Comparison of ENCODE assay signal across 9 cellular contexts in genomic region chr21:39373634-39374033, GRCh38. TPM values are rescaled to one million over a fixed set of nuclear protein-coding genes. Genes with fewer than 3 reads are reported as not detected.
A peak's percentile ranks its signal among the peaks of the same experiment; 100 is the strongest.
DNase-seq lines count a peak whose midpoint lies in the region; ATAC-seq and TF ChIP-seq lines count a peak whose summit lies in the region.
"Had no signal": no experiment of that assay in that cellular context is flagged by ENCODE, and none has a peak within 500 bp of the region (broad histone marks: within the 10 kb centered on the region; RNA-seq: fewer than 3 reads in every experiment).

No MANE protein-coding gene starts in this region.

- peak overlapping the region; percentile 59 for H3K4me2 ChIP-seq in DOHH2 (ENCODE audit: low read length)
- H3K4me2 ChIP-seq in hepatocyte: no peak overlapping the region

- H3K4me3 ChIP-seq in DOHH2 (ENCODE audit: low read length) (peak overlapping the region; percentile 31), hepatocyte (no peak overlapping the region)
- H3K4me3 ChIP-seq: SK-N-MC had no signal

- peak; percentile 63 for DNase-seq in HFFc6
- DNase-seq in SK-MEL-5 (ENCODE audit: low read depth, low spot score): peak; percentile 59
- peak; percentile 69 for DNase-seq in hepatocyte (ENCODE audit: low spot score)
- no peak for DNase-seq in NCI-H128 (lab: John Stamatoyannopoulos, UW; ENCODE audit: unreplicated experiment)

- peaks cover 19% of the 10 kb centered on the region for H3K4me1 Mint-ChIP-seq in HFFc6 (ENCODE audit: low read depth)

- in situ Hi-C loops in SK-MEL-5 (cut with HindIII; ENCODE audit: low pct_unique_long_range_greater_than_20kb, low sequenced_read_pairs): no loop called here

- H3F3A ChIP-seq in DOHH2 (ENCODE audit: control insufficient read depth, insufficient read depth): peaks cover 11% of the 10 kb centered on the region

- ATAC-seq in GM19455 (IDR thresholded peaks at IDR 0.05; ENCODE audit: unreplicated experiment) (no peak), HG03280 (IDR thresholded peaks at IDR 0.05; ENCODE audit: unreplicated experiment) (no peak), HG03457 (IDR thresholded peaks at IDR 0.05; ENCODE audit: unreplicated experiment) (no peak)

- H3K9me3 ChIP-seq in DOHH2 (ENCODE audit: control insufficient read depth, insufficient read depth, low read length) (no peaks in the 10 kb centered on the region), hepatocyte (ENCODE audit: low read depth) (no peaks in the 10 kb centered on the region)

- TF ChIP-seq CTCF in DOHH2 (IDR thresholded peaks at IDR 0.05; ENCODE audit: low read depth, low read length, poor library complexity, severe bottlenecking): peak; percentile 50
- peak; percentile 62 for TF ChIP-seq CTCF in HFFc6 (IDR thresholded peaks at IDR 0.05)
- peak; percentile 36 for TF ChIP-seq CTCF in hepatocyte (IDR thresholded peaks at IDR 0.05; ENCODE audit: poor library complexity)

- H3K27me3 ChIP-seq in DOHH2 (ENCODE audit: control insufficient read depth, low read length) (no peaks in the 10 kb centered on the region), hepatocyte (no peaks in the 10 kb centered on the region)

- 19% methylated on average over 5 of the region's 5 CpGs for WGBS in hepatocyte (ENCODE audit: low lambda C conversion rate, missing lambda C conversion rate)

- no peak overlapping the region for H3K27ac Mint-ChIP-seq in HFFc6

- H3K79me2 ChIP-seq in DOHH2 (ENCODE audit: control insufficient read depth, low read length): no peaks in the 10 kb centered on the region
- no peaks in the 10 kb centered on the region for H3K79me2 ChIP-seq in hepatocyte

- H4K20me1 ChIP-seq in DOHH2 (ENCODE audit: control insufficient read depth, insufficient read depth, low read depth, low read length) (no peaks in the 10 kb centered on the region), hepatocyte (ENCODE audit: insufficient read depth, poor library complexity, severe bottlenecking) (no peaks in the 10 kb centered on the region)

- peaks cover 5% of the 10 kb centered on the region for H3K27me3 Mint-ChIP-seq in HFFc6 (ENCODE audit: insufficient read depth)

- H3K27ac ChIP-seq in DOHH2 (ENCODE audit: low read depth, low read length) (peak overlapping the region; percentile 13), hepatocyte (no peak overlapping the region)
- H3K27ac ChIP-seq: SK-N-MC had no signal

- H3K36me3 Mint-ChIP-seq in HFFc6 (ENCODE audit: low read depth): no peaks in the 10 kb centered on the region

- no peak overlapping the region for H2AFZ ChIP-seq in hepatocyte

- H3K9me2 ChIP-seq in DOHH2 (replicated peaks; ENCODE audit: control insufficient read depth, low read length) (no peaks in the 10 kb centered on the region), hepatocyte (replicated peaks; ENCODE audit: insufficient read depth) (no peaks in the 10 kb centered on the region)

- H3K4me3 Mint-ChIP-seq in HFFc6: peak overlapping the region; percentile 21

- H3K9me3 Mint-ChIP-seq in HFFc6: no peaks in the 10 kb centered on the region

- H3K4me1 ChIP-seq in DOHH2 (ENCODE audit: control insufficient read depth, low read length): peaks cover 40% of the 10 kb centered on the region
- no peaks in the 10 kb centered on the region for H3K4me1 ChIP-seq in hepatocyte (ENCODE audit: insufficient read depth)

- H3K36me3 ChIP-seq in DOHH2 (ENCODE audit: control insufficient read depth, low read length): no peaks in the 10 kb centered on the region
- no peaks in the 10 kb centered on the region for H3K36me3 ChIP-seq in hepatocyte (replicated peaks; ENCODE audit: insufficient read depth, low read depth)

RNA-seq across cellular contexts. Expression of gene HMGN1, which starts 24.7 kb away (rescaled TPM):
- total RNA-seq in HFFc6 (2021; fragmentation: NEBNext Ultra II Directional; extraction: Animal tissue kit (Norgen Biotek cat#: 25700)): 100 to 1,000 TPM; 177 to 229 (median 202) TPM
- 209 and 222 TPM in 2 replicates for total RNA-seq in SK-MEL-5 (2014; rRNA removed; shearing (Covaris generic))
- polyA plus RNA-seq in SK-MEL-5 (2015; cell fraction: cytosol; rRNA removed): 157 and 160 TPM in 2 replicates
- polyA plus RNA-seq in SK-MEL-5 (2015; cell fraction: nucleus; rRNA removed): 320 and 350 TPM in 2 replicates
- 256 and 282 TPM in 2 replicates for total RNA-seq in hepatocyte
- 371 and 385 TPM in 2 replicates for polyA plus RNA-seq in hepatocyte
